ENCODE assay signal across 11 cellular contexts in the genomic region with DNA sequence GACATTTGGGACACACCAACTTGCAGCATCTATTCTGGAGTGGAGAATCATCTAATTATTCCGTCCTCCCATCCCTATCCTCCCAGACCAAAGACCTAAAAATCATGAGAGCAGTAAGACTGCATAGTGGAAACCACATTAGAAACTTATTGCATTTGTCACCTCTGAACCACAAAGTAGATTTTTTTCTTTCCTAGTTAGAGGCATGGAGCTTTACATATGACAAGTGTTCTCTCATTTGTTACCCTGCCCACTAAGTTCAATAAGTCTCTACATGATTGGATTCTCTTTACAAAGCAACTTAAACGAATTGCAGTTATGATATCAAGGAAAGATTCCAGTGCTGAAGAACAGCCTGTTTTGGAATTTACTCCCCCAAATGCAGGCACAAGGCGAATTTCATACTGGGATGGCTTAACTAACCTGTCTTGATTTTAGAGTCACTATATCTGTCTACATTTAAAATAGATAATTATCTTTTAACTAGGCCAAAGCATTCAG.
"Had no signal": no experiment of that assay in that cellular context is flagged by ENCODE, and none has a peak within 500 bp of the region (broad histone marks: within the 10 kb centered on the region; RNA-seq: fewer than 3 reads in every experiment).

No MANE protein-coding gene starts in this region.

- H3K27ac Mint-ChIP-seq: endodermal cell; mesothelial cell of epicardium; T-helper 2 cell treated with Interferon-gamma antibody and Interleukin-4, amounts not matched to agents 5 μg/mL and 100 μg/mL, for 36 hours had no signal

- H3K9me3 Mint-ChIP-seq: endodermal cell; mesothelial cell of epicardium; T-helper 2 cell treated with Interferon-gamma antibody and Interleukin-4, amounts not matched to agents 5 μg/mL and 100 μg/mL, for 36 hours had no signal

- ATAC-seq: body of pancreas had no signal

- H3K4me1 Mint-ChIP-seq: endodermal cell had no signal

- H2AFZ ChIP-seq: hepatocyte had no signal

- DNase-seq: amniotic stem cell, body of pancreas, dermis blood vessel endothelial cell, endodermal cell, lower lobe of right lung, retina had no signal

- H3K27ac ChIP-seq: body of pancreas, hepatocyte, lower lobe of right lung, neutrophil, tibial nerve had no signal

- H3K36me3 Mint-ChIP-seq: mesothelial cell of epicardium had no signal

- H3K4me2 ChIP-seq: hepatocyte had no signal

- H3K4me3 Mint-ChIP-seq: endodermal cell; mesothelial cell of epicardium; T-helper 2 cell treated with Interferon-gamma antibody and Interleukin-4, amounts not matched to agents 5 μg/mL and 100 μg/mL, for 36 hours had no signal

- H3K27me3 ChIP-seq: body of pancreas, hepatocyte, neutrophil, tibial nerve had no signal

- H3K9me3 ChIP-seq: lower lobe of right lung, neutrophil had no signal

- H3K4me1 ChIP-seq: body of pancreas, lower lobe of right lung, tibial nerve had no signal

- H3K36me3 ChIP-seq: lower lobe of right lung, neutrophil had no signal

- H3K4me3 ChIP-seq: body of pancreas, hepatocyte, lower lobe of right lung, tibial nerve had no signal

- H3K79me2 ChIP-seq: hepatocyte had no signal
